In genomic region chr1:244755673-244756072, GRCh38 we compare ENCODE assay signal across 33 cellular contexts.
"Had no signal": no experiment of that assay in that cellular context is flagged by ENCODE, and none has a peak within 500 bp of the region (broad histone marks: within the 10 kb centered on the region; RNA-seq: fewer than 3 reads in every experiment).

No MANE protein-coding gene starts in this region.

- H3K4me3 Mint-ChIP-seq: activated CD4-positive, alpha-beta T cell treated with anti-CD3 and anti-CD28 coated beads for 36 hours; activated CD4-positive, alpha-beta T cell treated with anti-CD3 and anti-CD28 coated beads, Interleukin-2, amount 10 ng/mL, durations not matched to agents 7 days and 5 days; activated naive CD4-positive, alpha-beta T cell treated with anti-CD3 and anti-CD28 coated beads for 36 hours; activated T-cell treated with anti-CD3 and anti-CD28 coated beads, Interleukin-2, amount 50 U/mL, for 4 hours; activated T-helper 1 cell treated with anti-CD3 and anti-CD28 coated beads, Interleukin-12 subunit alpha, Interleukin-12 subunit beta, Interleukin-2, Interleukin-4 antibody, amounts not matched to agents 30 ng/mL and 10 ng/mL and 1 ng/mL, durations not matched to agents 14 hours and 24 hours and 36 hours; WTC11 had no signal

- H3K27me3 Mint-ChIP-seq: activated CD4-positive, alpha-beta T cell treated with anti-CD3 and anti-CD28 coated beads, Interleukin-2, amount 10 ng/mL, durations not matched to agents 7 days and 5 days had no signal

- H3K9me3 Mint-ChIP-seq: activated CD4-positive, alpha-beta T cell treated with anti-CD3 and anti-CD28 coated beads, Interleukin-2, amount 10 ng/mL, durations not matched to agents 7 days and 5 days; activated naive CD4-positive, alpha-beta T cell treated with anti-CD3 and anti-CD28 coated beads for 36 hours; activated naive CD4-positive, alpha-beta T cell treated with anti-CD3 and anti-CD28 coated beads, Interleukin-2, amount 50 U/mL, for 72 hours; activated T-cell treated with anti-CD3 and anti-CD28 coated beads, Interleukin-2, amount 50 U/mL, for 4 hours; activated T-helper 1 cell treated with anti-CD3 and anti-CD28 coated beads, Interleukin-12 subunit alpha, Interleukin-12 subunit beta, Interleukin-2, Interleukin-4 antibody, amounts not matched to agents 30 ng/mL and 10 ng/mL and 1 ng/mL, durations not matched to agents 14 hours and 24 hours and 36 hours; WTC11 had no signal

- H3K4me1 Mint-ChIP-seq: activated CD4-positive, alpha-beta T cell treated with anti-CD3 and anti-CD28 coated beads for 36 hours; activated CD4-positive, alpha-beta T cell treated with anti-CD3 and anti-CD28 coated beads, Interleukin-2, amount 10 ng/mL, durations not matched to agents 7 days and 5 days had no signal

- H3K27ac Mint-ChIP-seq: activated CD4-positive, alpha-beta T cell treated with anti-CD3 and anti-CD28 coated beads for 36 hours; activated CD4-positive, alpha-beta T cell treated with anti-CD3 and anti-CD28 coated beads, Interleukin-2, amount 10 ng/mL, durations not matched to agents 7 days and 5 days; activated naive CD4-positive, alpha-beta T cell treated with anti-CD3 and anti-CD28 coated beads for 36 hours; activated naive CD4-positive, alpha-beta T cell treated with anti-CD3 and anti-CD28 coated beads, Interleukin-2, amount 50 U/mL, for 72 hours; activated T-helper 1 cell treated with anti-CD3 and anti-CD28 coated beads, Interleukin-12 subunit alpha, Interleukin-12 subunit beta, Interleukin-2, Interleukin-4 antibody, amounts not matched to agents 30 ng/mL and 10 ng/mL and 1 ng/mL, durations not matched to agents 14 hours and 24 hours and 36 hours; WTC11 had no signal

- H3K4me1 ChIP-seq: adrenal gland, breast epithelium had no signal

- H3K4me2 ChIP-seq: KMS-11, PC-9 had no signal

- H3K36me3 ChIP-seq: adrenal gland, breast epithelium had no signal

- H3K9ac ChIP-seq: KMS-11 had no signal

- ATAC-seq: activated CD4-positive, alpha-beta T cell treated with anti-CD3 and anti-CD28 coated beads for 36 hours; activated CD4-positive, CD25-positive, alpha-beta regulatory T cell treated with anti-CD3 and anti-CD28 coated beads, Interleukin-2, amount 50 U/mL, for 24 hours; activated naive CD4-positive, alpha-beta T cell treated with anti-CD3 and anti-CD28 coated beads, Interleukin-2, amount 50 U/mL, for 72 hours; activated T-cell treated with anti-CD3 and anti-CD28 coated beads, Interleukin-2, amount 50 U/mL, for 4 hours; body of pancreas; Right ventricle myocardium inferior; WTC11 had no signal

- DNase-seq: activated CD4-positive, alpha-beta T cell treated with anti-CD3 and anti-CD28 coated beads for 36 hours; activated CD4-positive, alpha-beta T cell treated with anti-CD3 and anti-CD28 coated beads, Interleukin-2, amount 10 ng/mL, durations not matched to agents 7 days and 5 days; activated CD4-positive, alpha-beta T cell treated with anti-CD3 and anti-CD28 coated beads, Interleukin-2, amount 50 U/mL, for 48 hours; activated CD8-positive, alpha-beta memory T cell treated with anti-CD3 and anti-CD28 coated beads, Interleukin-2, amount 50 U/mL, for 4 hours; activated gamma-delta T cell treated with Interleukin-2 at 50 U/mL for 16 hours; activated naive CD4-positive, alpha-beta T cell treated with anti-CD3 and anti-CD28 coated beads for 36 hours; activated T-cell treated with anti-CD3 and anti-CD28 coated beads for 4 hours; activated T-cell treated with anti-CD3 and anti-CD28 coated beads, Interleukin-2, amount 50 U/mL, for 4 hours; adrenal gland; body of pancreas; NCI-H1105; NCI-H1417 treated with DMSO at 0.1 percent for 48 hours; NCI-H187 treated with DMSO at 0.1 percent for 48 hours; NCI-H2081; NCI-H226; NCI-H446 treated with DMSO at 0.1 percent for 48 hours; NCI-H524; NCI-H69; NK-92 treated with Interleukin-12 subunit alpha and Interleukin-12 subunit beta, amount 100 ng/mL, for 24 hours; PC-9; SIG-M5; SW 1271; T-helper 1 cell; T-helper 2 cell; T-helper 9 cell had no signal

- H3K4me3 ChIP-seq: adrenal gland, body of pancreas, breast epithelium, PC-9 had no signal

- H3K9me3 ChIP-seq: adrenal gland, body of pancreas, breast epithelium had no signal

- H3K27me3 ChIP-seq: adrenal gland, body of pancreas, breast epithelium had no signal

- H3K36me3 Mint-ChIP-seq: activated naive CD4-positive, alpha-beta T cell treated with anti-CD3 and anti-CD28 coated beads, Interleukin-2, amount 50 U/mL, for 72 hours; WTC11 had no signal

- H3K27ac ChIP-seq: adrenal gland, body of pancreas, breast epithelium, KMS-11, PC-9, RWPE1 had no signal

- H2AFZ ChIP-seq: PC-9 had no signal
